Comparison of ENCODE assay signal across 1 cellular context in the genomic region with DNA sequence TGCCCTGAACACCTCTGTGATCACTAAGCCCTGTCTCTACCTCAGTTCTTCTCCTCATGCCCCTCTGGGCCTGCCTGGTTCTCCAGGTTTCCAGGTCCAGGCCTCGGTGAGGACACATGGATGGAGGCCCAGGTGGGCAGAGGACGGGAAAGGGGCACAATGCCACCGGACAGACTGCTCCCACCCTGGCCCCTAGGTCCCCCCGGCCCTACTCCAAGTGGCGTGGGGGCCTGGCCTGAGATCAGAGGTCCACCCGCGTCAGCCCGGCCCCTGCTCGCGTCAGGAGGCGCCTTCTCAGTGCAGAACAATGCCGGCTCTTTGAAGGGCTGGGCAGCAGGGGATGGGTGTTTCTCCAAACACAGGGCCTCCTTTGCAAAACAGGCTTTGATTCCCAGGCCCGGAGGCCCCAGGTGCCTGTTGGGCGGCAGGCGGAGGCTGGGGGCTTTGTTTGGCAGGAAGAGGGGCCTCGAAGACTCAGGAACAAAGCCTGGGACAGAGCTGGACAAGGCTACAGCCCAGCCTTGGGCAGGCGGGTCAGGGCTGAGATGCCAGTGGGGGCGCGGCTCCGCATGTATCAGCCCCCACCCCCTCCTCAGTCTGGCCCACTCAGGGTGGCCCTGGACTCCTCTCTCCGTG.
A peak's percentile ranks its signal among the peaks of the same experiment; 100 is the strongest.
TF ChIP-seq lines count a peak whose summit lies in the region.

No MANE protein-coding gene starts in this region.

TF ChIP-seq in HepG2, 621 proteins besides CTCF, POLR2A, EP300 and RAD21 (continued from another document and continues in another):
- TF ChIP-seq ZNF329 (CRISPR knock-in tag; IDR thresholded peaks at IDR 0.05; ENCODE audit: low read depth), result no peak
- no peak for TF ChIP-seq KAT2B (IDR thresholded peaks at IDR 0.05; ENCODE audit: borderline replicate concordance, low read depth, low read length)
- no peak for TF ChIP-seq PRPF4 (IDR thresholded peaks at IDR 0.05; ENCODE audit: low read depth, low read length, poor library complexity, severe bottlenecking)
- peak; percentile 61 for TF ChIP-seq KAT8 (CRISPR knock-in tag; IDR thresholded peaks at IDR 0.05)
- TF ChIP-seq RORA (CRISPR knock-in tag; IDR thresholded peaks at IDR 0.05), result no peak
- no peak for TF ChIP-seq NFE2L1 (CRISPR knock-in tag; IDR thresholded peaks at IDR 0.05; ENCODE audit: borderline replicate concordance)
- TF ChIP-seq ZMAT5 (CRISPR knock-in tag; IDR thresholded peaks at IDR 0.05; ENCODE audit: borderline replicate concordance, low read depth), result no peak
- TF ChIP-seq RBFOX2 (IDR thresholded peaks at IDR 0.05; ENCODE audit: low read depth, low read length), result peak; percentile 87
- peak; percentile 60; the same call in 1 of the 2 replicates for TF ChIP-seq ZBED4 (CRISPR knock-in tag; IDR thresholded peaks at IDR 0.05; ENCODE audit: borderline replicate concordance)
- peak; percentile 56; the same call in 1 of the 2 replicates for TF ChIP-seq ZSCAN9 (CRISPR knock-in tag; IDR thresholded peaks at IDR 0.05; ENCODE audit: borderline replicate concordance)
- TF ChIP-seq ZMYM2 (CRISPR knock-in tag; IDR thresholded peaks at IDR 0.05), result no peak; the same call in 1 of the 2 replicates
- 0 out of 2 replicates have a peak, but pooled peaks have one; percentile 21 for TF ChIP-seq ZNF556 (CRISPR knock-in tag; IDR thresholded peaks at IDR 0.05; ENCODE audit: borderline replicate concordance)
- no peak for TF ChIP-seq ZSCAN21 (CRISPR knock-in tag; IDR thresholded peaks at IDR 0.05; ENCODE audit: borderline replicate concordance)
- TF ChIP-seq PRDM15 (CRISPR knock-in tag; IDR thresholded peaks at IDR 0.05), result peak; percentile 46; the same call in 1 of the 2 replicates
- TF ChIP-seq, protein P1, sequence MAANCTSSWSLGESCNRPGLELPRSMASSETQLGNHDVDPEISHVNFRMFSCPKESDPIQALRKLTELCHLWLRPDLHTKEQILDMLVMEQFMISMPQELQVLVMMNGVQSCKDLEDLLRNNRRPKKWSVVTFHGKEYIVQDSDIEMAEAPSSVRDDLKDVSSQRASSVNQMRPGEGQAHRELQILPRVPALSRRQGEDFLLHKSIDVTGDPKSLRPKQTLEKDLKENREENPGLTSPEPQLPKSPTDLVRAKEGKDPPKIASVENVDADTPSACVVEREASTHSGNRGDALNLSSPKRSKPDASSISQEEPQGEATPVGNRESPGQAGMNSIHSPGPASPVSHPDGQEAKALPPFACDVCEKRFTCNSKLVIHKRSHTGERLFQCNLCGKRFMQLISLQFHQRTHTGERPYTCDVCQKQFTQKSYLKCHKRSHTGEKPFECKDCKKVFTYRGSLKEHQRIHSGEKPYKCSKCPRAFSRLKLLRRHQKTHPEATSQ (CRISPR knock-in tag; IDR thresholded peaks at IDR 0.05; ENCODE audit: borderline replicate concordance), result no peak
- 0 out of 2 replicates have a peak, but pooled peaks have one; percentile 11 for TF ChIP-seq MIXL1 (CRISPR knock-in tag; IDR thresholded peaks at IDR 0.05)
- no peak for TF ChIP-seq SMAD1 (CRISPR knock-in tag; IDR thresholded peaks at IDR 0.05; ENCODE audit: borderline replicate concordance, low read depth)
- TF ChIP-seq ONECUT2 (CRISPR knock-in tag; IDR thresholded peaks at IDR 0.05), result no peak
- peak; percentile 30; the same call in 1 of the 2 replicates for TF ChIP-seq FOXK1 (CRISPR knock-in tag; IDR thresholded peaks at IDR 0.05; ENCODE audit: borderline replicate concordance, low read depth)
- TF ChIP-seq ATF5 (CRISPR knock-in tag; IDR thresholded peaks at IDR 0.05; ENCODE audit: low read depth), result 0 out of 2 replicates have a peak, but pooled peaks have one; percentile 60
- no peak for TF ChIP-seq HMGXB3 (CRISPR knock-in tag; IDR thresholded peaks at IDR 0.05; ENCODE audit: borderline replicate concordance)
- TF ChIP-seq ATF2 (CRISPR knock-in tag; IDR thresholded peaks at IDR 0.05), result 0 out of 2 replicates have a peak, but pooled peaks have one; percentile 21
- no peak for TF ChIP-seq TEAD3 (CRISPR knock-in tag; optimal IDR thresholded peaks at IDR 0.05; ENCODE audit: borderline replicate concordance)
- no peak for TF ChIP-seq ZNF589 (CRISPR knock-in tag; conservative IDR thresholded peaks at IDR 0.05)
- TF ChIP-seq SMYD3 (CRISPR knock-in tag; IDR thresholded peaks at IDR 0.05), result no peak
- no peak for TF ChIP-seq ZFP90 (CRISPR knock-in tag; IDR thresholded peaks at IDR 0.05; ENCODE audit: borderline replicate concordance)
- TF ChIP-seq, protein P2, sequence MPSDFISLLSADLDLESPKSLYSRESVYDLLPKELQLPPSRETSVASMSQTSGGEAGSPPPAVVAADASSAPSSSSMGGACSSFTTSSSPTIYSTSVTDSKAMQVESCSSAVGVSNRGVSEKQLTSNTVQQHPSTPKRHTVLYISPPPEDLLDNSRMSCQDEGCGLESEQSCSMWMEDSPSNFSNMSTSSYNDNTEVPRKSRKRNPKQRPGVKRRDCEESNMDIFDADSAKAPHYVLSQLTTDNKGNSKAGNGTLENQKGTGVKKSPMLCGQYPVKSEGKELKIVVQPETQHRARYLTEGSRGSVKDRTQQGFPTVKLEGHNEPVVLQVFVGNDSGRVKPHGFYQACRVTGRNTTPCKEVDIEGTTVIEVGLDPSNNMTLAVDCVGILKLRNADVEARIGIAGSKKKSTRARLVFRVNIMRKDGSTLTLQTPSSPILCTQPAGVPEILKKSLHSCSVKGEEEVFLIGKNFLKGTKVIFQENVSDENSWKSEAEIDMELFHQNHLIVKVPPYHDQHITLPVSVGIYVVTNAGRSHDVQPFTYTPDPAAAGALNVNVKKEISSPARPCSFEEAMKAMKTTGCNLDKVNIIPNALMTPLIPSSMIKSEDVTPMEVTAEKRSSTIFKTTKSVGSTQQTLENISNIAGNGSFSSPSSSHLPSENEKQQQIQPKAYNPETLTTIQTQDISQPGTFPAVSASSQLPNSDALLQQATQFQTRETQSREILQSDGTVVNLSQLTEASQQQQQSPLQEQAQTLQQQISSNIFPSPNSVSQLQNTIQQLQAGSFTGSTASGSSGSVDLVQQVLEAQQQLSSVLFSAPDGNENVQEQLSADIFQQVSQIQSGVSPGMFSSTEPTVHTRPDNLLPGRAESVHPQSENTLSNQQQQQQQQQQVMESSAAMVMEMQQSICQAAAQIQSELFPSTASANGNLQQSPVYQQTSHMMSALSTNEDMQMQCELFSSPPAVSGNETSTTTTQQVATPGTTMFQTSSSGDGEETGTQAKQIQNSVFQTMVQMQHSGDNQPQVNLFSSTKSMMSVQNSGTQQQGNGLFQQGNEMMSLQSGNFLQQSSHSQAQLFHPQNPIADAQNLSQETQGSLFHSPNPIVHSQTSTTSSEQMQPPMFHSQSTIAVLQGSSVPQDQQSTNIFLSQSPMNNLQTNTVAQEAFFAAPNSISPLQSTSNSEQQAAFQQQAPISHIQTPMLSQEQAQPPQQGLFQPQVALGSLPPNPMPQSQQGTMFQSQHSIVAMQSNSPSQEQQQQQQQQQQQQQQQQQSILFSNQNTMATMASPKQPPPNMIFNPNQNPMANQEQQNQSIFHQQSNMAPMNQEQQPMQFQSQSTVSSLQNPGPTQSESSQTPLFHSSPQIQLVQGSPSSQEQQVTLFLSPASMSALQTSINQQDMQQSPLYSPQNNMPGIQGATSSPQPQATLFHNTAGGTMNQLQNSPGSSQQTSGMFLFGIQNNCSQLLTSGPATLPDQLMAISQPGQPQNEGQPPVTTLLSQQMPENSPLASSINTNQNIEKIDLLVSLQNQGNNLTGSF (CRISPR knock-in tag; IDR thresholded peaks at IDR 0.05), result no peak
- no peak for TF ChIP-seq ZNF207 (IDR thresholded peaks at IDR 0.05; ENCODE audit: borderline replicate concordance)
- no peak for TF ChIP-seq ZNF34 (CRISPR knock-in tag; IDR thresholded peaks at IDR 0.05; ENCODE audit: borderline replicate concordance)
- TF ChIP-seq ZNF160 (CRISPR knock-in tag; IDR thresholded peaks at IDR 0.05), result no peak
- 0 out of 2 replicates have a peak, but pooled peaks have one; percentile 46 for TF ChIP-seq ZNF331 (CRISPR knock-in tag; IDR thresholded peaks at IDR 0.05)
